Comparison of ENCODE assay signal across 8 cellular contexts in the genomic region with DNA sequence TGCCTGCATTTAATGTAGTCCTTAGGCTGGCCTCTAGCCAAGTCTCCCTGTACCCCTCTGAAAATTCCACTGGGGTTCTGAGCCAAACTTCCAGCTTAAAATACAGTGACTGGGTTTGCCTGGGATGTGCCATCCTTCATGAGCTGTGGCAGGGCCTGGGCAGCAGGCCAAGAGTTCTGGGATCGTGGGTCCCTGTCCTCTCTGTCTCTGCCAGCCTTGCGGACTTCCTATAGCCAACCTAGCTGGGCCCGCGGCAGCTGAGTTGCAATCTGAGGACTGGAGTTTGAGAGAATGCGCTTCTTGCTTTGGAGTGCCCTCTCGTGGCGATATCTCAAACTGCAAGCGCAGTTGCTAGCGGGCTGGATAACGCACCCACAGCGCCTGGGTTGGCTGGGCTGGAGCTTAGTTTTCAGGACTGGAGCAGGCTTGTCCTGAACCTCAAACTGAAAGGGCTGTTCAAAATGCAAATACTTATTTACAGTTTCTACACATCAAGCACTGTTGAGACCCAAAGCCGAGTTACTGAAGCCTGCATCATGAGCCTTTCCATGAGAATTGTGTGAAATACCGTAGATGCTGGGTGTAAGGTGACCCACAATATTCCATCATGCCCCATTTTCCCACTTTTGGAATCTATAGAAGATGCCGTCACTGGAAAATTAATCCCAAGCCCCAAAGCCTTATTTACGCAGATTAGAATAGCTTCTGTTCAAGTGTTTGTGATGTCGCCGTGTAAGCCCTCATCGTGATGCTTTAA. TPM values are rescaled to one million over a fixed set of nuclear protein-coding genes. Genes with fewer than 3 reads are reported as not detected.
DNase-seq lines count a peak whose midpoint lies in the region; ATAC-seq, FAIRE-seq and TF ChIP-seq lines count a peak whose summit lies in the region.

No MANE protein-coding gene starts in this region.

- intact Hi-C loops in left cardiac atrium (cut with DNase I): loop anchor here (1.0 to 10.0 kb wide), 5 partner anchors 41 to 202 kb away; no protein-coding TSS in a partner anchor

- H3K9me3 ChIP-seq in adipocyte (ENCODE audit: control insufficient read depth, low read length): peaks cover 4% of the 10 kb centered on the region

- no peaks in the 10 kb centered on the region for H3K27me3 ChIP-seq in H7 (ENCODE audit: control insufficient read depth, insufficient read depth, low read length)
- peaks cover 28% of the 10 kb centered on the region for H3K27me3 ChIP-seq in adipocyte (replicated peaks; ENCODE audit: control insufficient read depth, insufficient read depth, low read length)

- H3K4me1 ChIP-seq in adipocyte (ENCODE audit: control insufficient read depth, insufficient read depth, low read length): no peaks in the 10 kb centered on the region

- H3K4me3 ChIP-seq in H7 (ENCODE audit: insufficient read depth, low read depth, low read length): no peak overlapping the region
- no peak overlapping the region for H3K4me3 ChIP-seq in adipocyte (ENCODE audit: low read length)
- H3K4me3 ChIP-seq in retinal pigment epithelial cell (ENCODE audit: low read length): no peak overlapping the region

- DNase-seq in H7 (peak; percentile 58), NCI-H1092 treated with DMSO at 0.1 percent for 48 hours (lab: John Stamatoyannopoulos, UW) (peak; percentile 64), T follicular helper cell (ENCODE audit: low read depth) (peak; percentile 73), adipocyte (ENCODE audit: low read depth) (peak; percentile 95), left cardiac atrium (peak; percentile 90), retinal pigment epithelial cell (ENCODE audit: low read depth) (peak; percentile 34)

- peak; percentile 90 for FAIRE-seq in G401.6 (lab: Jason Lieb, UNC)

- ATAC-seq in left cardiac atrium (peak; percentile 93 to 96), GM18868 (IDR thresholded peaks at IDR 0.05; ENCODE audit: unreplicated experiment) (no peak)

- H3K9ac ChIP-seq in adipocyte (ENCODE audit: low read length): no peak overlapping the region

- peak; percentile 96 for TF ChIP-seq CTCF in retinal pigment epithelial cell (conservative IDR thresholded peaks at IDR 0.05; ENCODE audit: low read depth, low read length)

- H3K36me3 ChIP-seq in H7 (replicated peaks; ENCODE audit: control insufficient read depth, insufficient read depth, low read length) (no peaks in the 10 kb centered on the region), adipocyte (ENCODE audit: control insufficient read depth, insufficient read depth, low read length, severe bottlenecking) (no peaks in the 10 kb centered on the region)

RNA-seq across cellular contexts. Expression of gene IFI27L2, which starts 7.3 kb away (rescaled TPM):
- 25.6 and 26.3 TPM in 2 replicates for total RNA-seq in H7 (2014; rRNA removed; shearing (Covaris generic))
- total RNA-seq in left cardiac atrium: 10 to 100 TPM; 58.7 to 63.3 TPM

RNA-seq across cellular contexts. Expression of gene IFI27, which starts 26.2 kb away (rescaled TPM):
- 0.62 TPM in 1 of 2 replicates, not detected in the other for total RNA-seq in H7 (2014; rRNA removed; shearing (Covaris generic))
- total RNA-seq in left cardiac atrium: 100 to 1,000 TPM; 138 to 441 TPM

RNA-seq across cellular contexts. Expression of gene PPP4R4, which starts 37.4 kb away (rescaled TPM):
- 2.3 and 3.0 TPM in 2 replicates for total RNA-seq in H7 (2014; rRNA removed; shearing (Covaris generic))
- under 1 TPM; 0.18 to 0.29 TPM for total RNA-seq in left cardiac atrium

RNA-seq across cellular contexts. Expression of gene IFI27L1, which starts 55.6 kb away (rescaled TPM):
- total RNA-seq in H7 (2014; rRNA removed; shearing (Covaris generic)): 14.3 and 16.4 TPM in 2 replicates
- 10 to 100 TPM; 10.5 to 13.8 TPM for total RNA-seq in left cardiac atrium

RNA-seq across cellular contexts. Expression of gene DDX24, which starts 55.8 kb away (rescaled TPM):
- 198 and 211 TPM in 2 replicates for total RNA-seq in H7 (2014; rRNA removed; shearing (Covaris generic))
- 100 to 1,000 TPM; 166 to 253 TPM for total RNA-seq in left cardiac atrium

Comparison
In these comparisons a context has a peak if more than half of its experiments do, and no peak if none do; other contexts are left out.
1. DNase-seq: peak in every context shown above with its lines; median percentile 95 in adipocyte; 90 in left cardiac atrium; 73 in T follicular helper cell; 64 in NCI-H1092 treated with DMSO at 0.1 percent for 48 hours; 58 in H7; 34 in retinal pigment epithelial cell.
2. RNA of gene IFI27, which starts 26.2 kb away (total RNA-seq): 138 to 441 TPM in left cardiac atrium; 0.62 TPM in H7; every median in the first group is over 10 times any median in the second.